Comparison of ENCODE assay signal across 19 cellular contexts in genomic region chr1:162372159-162373071, GRCh38. TPM values are rescaled to one million over a fixed set of nuclear protein-coding genes. Genes with fewer than 3 reads are reported as not detected.
DNase-seq lines count a peak whose midpoint lies in the region; ATAC-seq, FAIRE-seq and TF ChIP-seq lines count a peak whose summit lies in the region.
"Had no signal": no experiment of that assay in that cellular context is flagged by ENCODE, and none has a peak within 500 bp of the region (broad histone marks: within the 10 kb centered on the region; RNA-seq: fewer than 3 reads in every experiment).

No MANE protein-coding gene starts in this region.

- TF ChIP-seq EP300 in HepG2 (IDR thresholded peaks at IDR 0.05; ENCODE audit: low read depth in 2 of 2, low read length in 2 of 2), result no peak
- no peak for TF ChIP-seq EP300 in HepG2 (CRISPR knock-in tag; IDR thresholded peaks at IDR 0.05; ENCODE audit: borderline replicate concordance)

- 87% methylated on average over 13 of the region's 13 CpGs for WGBS in HepG2 (ENCODE audit: low lambda C conversion rate)

- no peak overlapping the region for H3K27ac ChIP-seq in HepG2 (ENCODE audit: extremely low read length, insufficient read depth, low read length)
- H3K27ac ChIP-seq: 22Rv1, cardiac muscle cell had no signal

- no peaks in the 10 kb centered on the region for H3K36me3 Mint-ChIP-seq in stimulated activated naive B cell treated with anti-CD40 and anti-IgM and Interleukin-4, amounts not matched to agents 10 μg/mL and 1 μg/mL and 100 μg/mL, for 72 hours
- H3K36me3 Mint-ChIP-seq: CD4-positive, alpha-beta memory T cell had no signal

- peaks cover 6 to 15% of the 10 kb centered on the region in 2 experiments; a peak in 3 of 5 replicates for H3K36me3 ChIP-seq in HepG2 (replicated peaks in 1 of 2; ENCODE audit: control insufficient read depth in 1 of 2, insufficient read depth in 2 of 2, low read length in 2 of 2)

- peaks cover 10% of the 10 kb centered on the region for H3K4me1 ChIP-seq in HepG2 (ENCODE audit: insufficient read depth, low read length)

- H3K4me3 Mint-ChIP-seq in stimulated activated naive B cell treated with anti-CD40 and anti-IgM and Interleukin-4, amounts not matched to agents 10 μg/mL and 1 μg/mL and 100 μg/mL, for 72 hours, result no peak overlapping the region
- H3K4me3 Mint-ChIP-seq: activated CD8-positive, alpha-beta T cell treated with anti-CD3 and anti-CD28 coated beads, Interleukin-2, amount 10 ng/mL, durations not matched to agents 7 days and 5 days; CD4-positive, alpha-beta memory T cell; nephron had no signal

- no peaks in the 10 kb centered on the region for H4K20me1 ChIP-seq in HepG2 (ENCODE audit: insufficient read depth, low read length)

- no peak overlapping the region for H3K9ac ChIP-seq in HepG2 (ENCODE audit: insufficient read depth, low read depth, low read length)

- no peak for TF ChIP-seq POLR2A in HepG2 (IDR thresholded peaks at IDR 0.05; ENCODE audit: insufficient read depth in 1 of 2, low read depth in 2 of 2, low read length in 2 of 2)

- no peak overlapping the region for H3K4me3 ChIP-seq in HepG2 (replicated peaks in 1 of 3; ENCODE audit: insufficient read depth in 1 of 3, low read depth in 2 of 3, low read length in 3 of 3)
- H3K4me3 ChIP-seq: cardiac muscle cell had no signal

- no peaks in the 10 kb centered on the region for H3K9me3 Mint-ChIP-seq in stimulated activated naive B cell treated with anti-CD40 and anti-IgM and Interleukin-4, amounts not matched to agents 10 μg/mL and 1 μg/mL and 100 μg/mL, for 72 hours
- H3K9me3 Mint-ChIP-seq: CD4-positive, alpha-beta memory T cell; nephron had no signal

- no peak for TF ChIP-seq RAD21 in HepG2 (CRISPR knock-in tag; IDR thresholded peaks at IDR 0.05)

- in situ Hi-C loops in HepG2 (cut with HindIII; ENCODE audit: extremely low pct_ligation_motif_present, low pct_unique_long_range_greater_than_20kb), result no loop called here

- ATAC-seq in HepG2, result peak; percentile 78
- ATAC-seq in stimulated activated naive B cell treated with anti-CD40 and anti-IgM and Interleukin-4, amounts not matched to agents 10 μg/mL and 1 μg/mL and 100 μg/mL, for 72 hours (replicated peaks), result peak in 1 of 2 donors; percentile 19
- ATAC-seq in GM19395 (IDR thresholded peaks at IDR 0.05; ENCODE audit: unreplicated experiment), result no peak
- ATAC-seq: activated CD8-positive, alpha-beta T cell treated with anti-CD3 and anti-CD28 coated beads, Interleukin-2, amount 10 ng/mL, durations not matched to agents 7 days and 5 days had no signal

- FAIRE-seq in HepG2 (lab: Jason Lieb, UNC), result no peak

- H3K4me1 Mint-ChIP-seq in stimulated activated naive B cell treated with anti-CD40 and anti-IgM and Interleukin-4, amounts not matched to agents 10 μg/mL and 1 μg/mL and 100 μg/mL, for 72 hours, result no peaks in the 10 kb centered on the region
- H3K4me1 Mint-ChIP-seq: CD4-positive, alpha-beta memory T cell; nephron had no signal

- H3K27ac Mint-ChIP-seq in stimulated activated naive B cell treated with anti-CD40 and anti-IgM and Interleukin-4, amounts not matched to agents 10 μg/mL and 1 μg/mL and 100 μg/mL, for 72 hours, result peak overlapping the region; percentile 32
- H3K27ac Mint-ChIP-seq: activated CD8-positive, alpha-beta T cell treated with anti-CD3 and anti-CD28 coated beads, Interleukin-2, amount 10 ng/mL, durations not matched to agents 7 days and 5 days; CD4-positive, alpha-beta memory T cell had no signal

- POLR2A ChIA-PET in HepG2 (lab: Yijun Ruan, JAX), result no interaction called here

- intact Hi-C loops in HepG2 (cut with micrococcal nuclease; ENCODE audit: unreplicated experiment), result no loop called here

- no peak overlapping the region for H3K4me2 ChIP-seq in HepG2 (ENCODE audit: low read depth, low read length)

- BruUV-seq in HepG2 (replicated peaks; lab: Mats Ljungman, UMichigan), result no TSS peak

- H2AFZ ChIP-seq in HepG2 (ENCODE audit: low read length), result no peak overlapping the region

- H3K79me2 ChIP-seq in HepG2 (ENCODE audit: insufficient read depth, low read length), result no peaks in the 10 kb centered on the region

- H3K9me3 ChIP-seq in HepG2 (ENCODE audit: low read length), result no peaks in the 10 kb centered on the region

- TF ChIP-seq CTCF in HepG2 (CRISPR knock-in tag; IDR thresholded peaks at IDR 0.05), result no peak

- no peaks in the 10 kb centered on the region for H3K27me3 Mint-ChIP-seq in stimulated activated naive B cell treated with anti-CD40 and anti-IgM and Interleukin-4, amounts not matched to agents 10 μg/mL and 1 μg/mL and 100 μg/mL, for 72 hours
- H3K27me3 Mint-ChIP-seq: CD4-positive, alpha-beta memory T cell had no signal

- CTCF ChIA-PET in HepG2 (lab: Yijun Ruan, JAX; ENCODE audit: low intra/inter-chr PET ratio, low total read pairs), result no interaction called here

- H3K27me3 ChIP-seq in HepG2 (ENCODE audit: control insufficient read depth in 1 of 2, insufficient read depth in 2 of 2, low read length in 2 of 2), result no peaks in the 10 kb centered on the region
- H3K27me3 ChIP-seq: cardiac muscle cell had no signal

- DNase-seq in NCI-H82 (lab: John Stamatoyannopoulos, UW), result peak; percentile 19
- DNase-seq in NCI-H82 treated with DMSO at 0.1 percent for 48 hours (lab: John Stamatoyannopoulos, UW; ENCODE audit: unreplicated experiment), result no peak
- DNase-seq in amniotic epithelial cell (ENCODE audit: low read depth), result peak; percentile 66
- no peak for DNase-seq in HepG2 (ENCODE audit: low spot score)
- DNase-seq in stimulated activated naive B cell treated with anti-CD40 and anti-IgM and Interleukin-4, amounts not matched to agents 10 μg/mL and 1 μg/mL and 100 μg/mL, for 72 hours, result no peak
- DNase-seq in NCI-H510A (lab: John Stamatoyannopoulos, UW), result no peak
- DNase-seq in NCI-H526 treated with DMSO at 0.1 percent for 48 hours (lab: John Stamatoyannopoulos, UW), result no peak
- DNase-seq: activated CD8-positive, alpha-beta T cell treated with anti-CD3 and anti-CD28 coated beads, Interleukin-2, amount 10 ng/mL, durations not matched to agents 7 days and 5 days; activated gamma-delta T cell treated with Interleukin-2 at 50 U/mL for 16 hours; CD4-positive, alpha-beta memory T cell; glutamatergic neuron; kidney glomerular epithelial cell; NCI-H1105 treated with DMSO at 0.1 percent for 48 hours; right cardiac atrium; stimulated activated naive CD4-positive, alpha-beta T cell treated with Interleukin-2 at 50 U/mL for 16 hours had no signal

RNA-seq across cellular contexts. Expression of gene SPATA46, which starts 4.2 kb away (rescaled TPM):
- not detected in 2 replicates for total RNA-seq in HepG2 (2016; rRNA removed; fragmentation: Illumina TruSeq; extraction: Trizol)
- total RNA-seq in HepG2 (2016; cell fraction: cytosol; rRNA removed; fragmentation: Illumina TruSeq; extraction: Trizol; ENCODE audit: low read depth), result not detected in 2 replicates
- not detected in 2 replicates for total RNA-seq in HepG2 (2016; cell fraction: insoluble cytoplasmic fraction; rRNA removed; fragmentation: Illumina TruSeq; extraction: Trizol)
- not detected in 2 replicates for total RNA-seq in HepG2 (2016; cell fraction: membrane; rRNA removed; fragmentation: Illumina TruSeq; extraction: Trizol)
- total RNA-seq in HepG2 (2016; cell fraction: nucleus; rRNA removed; fragmentation: Illumina TruSeq; extraction: Trizol), result not detected in 2 replicates
- not detected in 2 replicates for polyA plus RNA-seq in HepG2 (2011; rRNA removed)
- polyA plus RNA-seq in HepG2 (2011; cell fraction: cytosol; rRNA removed), result not detected in 2 replicates
- polyA plus RNA-seq in HepG2 (2011; cell fraction: nucleus; rRNA removed), result not detected in 2 replicates
- 0.44 and 0.48 TPM in 2 replicates for polyA plus RNA-seq in HepG2 (2012)
- polyA plus RNA-seq in HepG2 (2016; cell fraction: cytosol; fragmentation: Illumina TruSeq; extraction: Trizol; ENCODE audit: low read depth), result not detected in 2 replicates
- polyA plus RNA-seq in HepG2 (2016; cell fraction: insoluble cytoplasmic fraction; fragmentation: Illumina TruSeq; extraction: Trizol; ENCODE audit: low read depth), result not detected in 2 replicates
- not detected in 2 replicates for polyA plus RNA-seq in HepG2 (2016; cell fraction: membrane; fragmentation: Illumina TruSeq; extraction: Trizol; ENCODE audit: low read depth)
- not detected in 2 replicates for polyA plus RNA-seq in HepG2 (2016; cell fraction: nucleus; fragmentation: Illumina TruSeq; extraction: Trizol; ENCODE audit: insufficient read depth, low read depth)
- polyA minus RNA-seq in HepG2 (2011; rRNA and poly(A)+ RNA removed; ENCODE audit: low replicate concordance), result not detected in 2 replicates
- not detected in 2 replicates for polyA minus RNA-seq in HepG2 (2011; cell fraction: cytosol; rRNA and poly(A)+ RNA removed)
- not detected in 2 replicates for polyA minus RNA-seq in HepG2 (2011; cell fraction: nucleus; rRNA and poly(A)+ RNA removed)
- total RNA-seq: activated CD8-positive, alpha-beta T cell treated with anti-CD3 and anti-CD28 coated beads, Interleukin-2, amount 10 ng/mL, durations not matched to agents 7 days and 5 days; cardiac muscle cell; CD4-positive, alpha-beta memory T cell; right cardiac atrium had no signal
- polyA plus RNA-seq: cardiac muscle cell; CD4-positive, alpha-beta memory T cell; right cardiac atrium had no signal

RNA-seq across cellular contexts. Expression of gene C1orf226, which starts 9.1 kb away (rescaled TPM):
- total RNA-seq in HepG2 (2016; rRNA removed; fragmentation: Illumina TruSeq; extraction: Trizol), result 4.7 and 7.2 TPM in 2 replicates
- 1.0 and 1.4 TPM in 2 replicates for total RNA-seq in HepG2 (2016; cell fraction: cytosol; rRNA removed; fragmentation: Illumina TruSeq; extraction: Trizol; ENCODE audit: low read depth)
- 4.7 and 5.6 TPM in 2 replicates for total RNA-seq in HepG2 (2016; cell fraction: insoluble cytoplasmic fraction; rRNA removed; fragmentation: Illumina TruSeq; extraction: Trizol)
- 3.4 and 3.6 TPM in 2 replicates for total RNA-seq in HepG2 (2016; cell fraction: membrane; rRNA removed; fragmentation: Illumina TruSeq; extraction: Trizol)
- 9.3 and 11.2 TPM in 2 replicates for total RNA-seq in HepG2 (2016; cell fraction: nucleus; rRNA removed; fragmentation: Illumina TruSeq; extraction: Trizol)
- 4.9 and 6.0 TPM in 2 replicates for polyA plus RNA-seq in HepG2 (2011; rRNA removed)
- 3.2 and 3.4 TPM in 2 replicates for polyA plus RNA-seq in HepG2 (2011; cell fraction: cytosol; rRNA removed)
- 15.8 and 17.7 TPM in 2 replicates for polyA plus RNA-seq in HepG2 (2011; cell fraction: nucleus; rRNA removed)
- polyA plus RNA-seq in HepG2 (2012), result 5.2 and 7.5 TPM in 2 replicates
- 0.59 and 0.76 TPM in 2 replicates for polyA plus RNA-seq in HepG2 (2016; cell fraction: cytosol; fragmentation: Illumina TruSeq; extraction: Trizol; ENCODE audit: low read depth)
- polyA plus RNA-seq in HepG2 (2016; cell fraction: insoluble cytoplasmic fraction; fragmentation: Illumina TruSeq; extraction: Trizol; ENCODE audit: low read depth), result 5.7 and 7.7 TPM in 2 replicates
- 1.3 and 1.9 TPM in 2 replicates for polyA plus RNA-seq in HepG2 (2016; cell fraction: membrane; fragmentation: Illumina TruSeq; extraction: Trizol; ENCODE audit: low read depth)
- 20.2 and 21.5 TPM in 2 replicates for polyA plus RNA-seq in HepG2 (2016; cell fraction: nucleus; fragmentation: Illumina TruSeq; extraction: Trizol; ENCODE audit: insufficient read depth, low read depth)
- polyA minus RNA-seq in HepG2 (2011; rRNA and poly(A)+ RNA removed; ENCODE audit: low replicate concordance), result 12.6 and 14.6 TPM in 2 replicates
- polyA minus RNA-seq in HepG2 (2011; cell fraction: cytosol; rRNA and poly(A)+ RNA removed), result 5.2 and 6.1 TPM in 2 replicates
- polyA minus RNA-seq in HepG2 (2011; cell fraction: nucleus; rRNA and poly(A)+ RNA removed), result 10.2 and 14.7 TPM in 2 replicates
- total RNA-seq: activated CD8-positive, alpha-beta T cell treated with anti-CD3 and anti-CD28 coated beads, Interleukin-2, amount 10 ng/mL, durations not matched to agents 7 days and 5 days; CD4-positive, alpha-beta memory T cell had no signal
- polyA plus RNA-seq: CD4-positive, alpha-beta memory T cell had no signal

RNA-seq across cellular contexts. Expression of gene SH2D1B, which starts 39.5 kb away (rescaled TPM):
- not detected in 2 replicates for total RNA-seq in HepG2 (2016; rRNA removed; fragmentation: Illumina TruSeq; extraction: Trizol)
- total RNA-seq in HepG2 (2016; cell fraction: cytosol; rRNA removed; fragmentation: Illumina TruSeq; extraction: Trizol; ENCODE audit: low read depth), result not detected in 2 replicates
- not detected in 2 replicates for total RNA-seq in HepG2 (2016; cell fraction: insoluble cytoplasmic fraction; rRNA removed; fragmentation: Illumina TruSeq; extraction: Trizol)
- not detected in 2 replicates for total RNA-seq in HepG2 (2016; cell fraction: membrane; rRNA removed; fragmentation: Illumina TruSeq; extraction: Trizol)
- total RNA-seq in HepG2 (2016; cell fraction: nucleus; rRNA removed; fragmentation: Illumina TruSeq; extraction: Trizol), result not detected in 2 replicates
- not detected in 2 replicates for polyA plus RNA-seq in HepG2 (2011; rRNA removed)
- not detected in 2 replicates for polyA plus RNA-seq in HepG2 (2011; cell fraction: cytosol; rRNA removed)
- not detected in 2 replicates for polyA plus RNA-seq in HepG2 (2011; cell fraction: nucleus; rRNA removed)
- polyA plus RNA-seq in HepG2 (2012), result not detected in 2 replicates
- not detected in 2 replicates for polyA plus RNA-seq in HepG2 (2016; cell fraction: cytosol; fragmentation: Illumina TruSeq; extraction: Trizol; ENCODE audit: low read depth)
- polyA plus RNA-seq in HepG2 (2016; cell fraction: insoluble cytoplasmic fraction; fragmentation: Illumina TruSeq; extraction: Trizol; ENCODE audit: low read depth), result not detected in 2 replicates
- polyA plus RNA-seq in HepG2 (2016; cell fraction: membrane; fragmentation: Illumina TruSeq; extraction: Trizol; ENCODE audit: low read depth), result not detected in 2 replicates
- not detected in 2 replicates for polyA plus RNA-seq in HepG2 (2016; cell fraction: nucleus; fragmentation: Illumina TruSeq; extraction: Trizol; ENCODE audit: insufficient read depth, low read depth)
- polyA minus RNA-seq in HepG2 (2011; rRNA and poly(A)+ RNA removed; ENCODE audit: low replicate concordance), result 0.80 TPM in 1 of 2 replicates, not detected in the other
- not detected in 2 replicates for polyA minus RNA-seq in HepG2 (2011; cell fraction: cytosol; rRNA and poly(A)+ RNA removed)
- polyA minus RNA-seq in HepG2 (2011; cell fraction: nucleus; rRNA and poly(A)+ RNA removed), result not detected in 2 replicates
- total RNA-seq: activated CD8-positive, alpha-beta T cell treated with anti-CD3 and anti-CD28 coated beads, Interleukin-2, amount 10 ng/mL, durations not matched to agents 7 days and 5 days; CD4-positive, alpha-beta memory T cell had no signal

Comparison
In these comparisons a context has a peak if more than half of its experiments do, and no peak if none do; other contexts are left out.
1. DNase-seq: peak in NCI-H82 (single experiment) and amniotic epithelial cell (single experiment); none in NCI-H82 treated with DMSO at 0.1 percent for 48 hours (single experiment), HepG2 (single experiment), stimulated activated naive B cell treated with anti-CD40 and anti-IgM and Interleukin-4, amounts not matched to agents 10 μg/mL and 1 μg/mL and 100 μg/mL, for 72 hours (single experiment), NCI-H510A (single experiment) and NCI-H526 treated with DMSO at 0.1 percent for 48 hours (single experiment).